ENCODE assay signal across 8 cellular contexts in the genomic region with DNA sequence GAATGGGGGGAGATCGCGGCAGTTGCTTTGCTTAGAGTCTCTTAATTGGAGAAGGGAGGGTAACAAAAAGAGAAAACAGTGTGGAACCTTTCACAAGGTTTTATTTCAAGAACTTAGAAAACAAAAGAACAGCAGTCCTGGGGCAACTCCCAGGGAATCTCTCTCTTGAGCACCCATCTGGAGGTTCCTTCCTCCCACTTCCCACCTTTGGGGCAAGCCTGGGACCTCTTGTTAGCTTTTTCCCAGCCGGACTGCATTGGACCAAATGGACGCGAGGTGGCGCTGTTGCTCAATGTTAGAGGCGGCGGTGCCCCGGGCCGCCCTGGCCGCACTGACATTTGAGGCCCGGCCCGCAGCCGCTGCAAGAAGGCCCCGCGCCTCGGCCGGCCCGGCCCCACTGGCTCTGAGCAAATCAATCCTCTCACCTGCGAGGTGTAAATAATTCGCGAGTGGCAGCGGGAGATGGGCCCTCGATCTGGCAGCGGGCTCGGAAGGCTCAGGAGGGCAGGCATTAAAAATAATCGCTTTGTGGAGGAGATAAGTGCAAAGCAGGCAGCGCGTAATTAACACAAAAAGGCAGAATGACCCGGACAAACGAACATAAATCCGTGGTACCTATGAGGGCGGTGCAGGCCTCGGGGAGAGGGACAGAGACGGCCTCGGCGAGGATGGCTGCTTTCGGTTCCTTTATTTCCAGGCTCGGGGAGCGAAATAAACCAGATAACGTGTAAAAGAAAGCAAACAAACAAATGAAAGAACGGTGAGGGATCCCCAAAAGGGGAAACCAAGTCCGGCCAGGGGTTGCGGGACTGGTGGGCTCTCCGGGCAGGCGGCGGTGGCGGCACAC. TPM values are rescaled to one million over a fixed set of nuclear protein-coding genes. Genes with fewer than 3 reads are reported as not detected.
DNase-seq lines count a peak whose midpoint lies in the region; ATAC-seq lines count a peak whose summit lies in the region.

No MANE protein-coding gene starts in this region.

- DNase-seq in Daoy (ENCODE audit: low read depth) (peak; percentile 91), HAP-1 (ENCODE audit: low spot score in 2 of 2) (peak; percentile 72 to 94), NCI-H2107 (lab: John Stamatoyannopoulos, UW) (peak; percentile 56), left lobe of liver (ENCODE audit: low spot score) (peak; percentile 88), T1000 (lab: John Stamatoyannopoulos, UW) (no peak)
- peak; percentile 75 for DNase-seq in activated CD4-positive, alpha-beta T cell treated with anti-CD3 and anti-CD28 coated beads for 1 hour
- peak; percentile 75 for DNase-seq in central memory CD4-positive, alpha-beta T cell
- DNase-seq in stimulated activated CD4-positive, alpha-beta T cell treated with anti-CD3 and anti-CD28 coated beads, Interleukin-1b, Interleukin-23, amount 100 ng/mL, for 48 hours = peak; percentile 79

- peaks cover 1% of the 10 kb centered on the region; the same call in 1 of the 2 replicates for H3K27me3 ChIP-seq in HAP-1 (ENCODE audit: low read depth)

- in situ Hi-C loops in HAP-1 (cut with MboI; ENCODE audit: low sequenced_read_pairs) = loop anchor here (5.0 kb wide), 1 partner anchor 196 kb away; no protein-coding TSS in a partner anchor

- ATAC-seq in left lobe of liver = peak; percentile 97

- H3K36me3 ChIP-seq in HAP-1 (replicated peaks) = no peaks in the 10 kb centered on the region

- peaks cover 16% of the 10 kb centered on the region for H3K4me1 ChIP-seq in HAP-1

- peak overlapping the region; percentile 6 for H3K4me3 ChIP-seq in HAP-1

- H3K9me3 ChIP-seq in HAP-1 = no peaks in the 10 kb centered on the region

RNA-seq across cellular contexts. Expression of a gene that starts 2.7 kb away (rescaled TPM):
- 1.4 and 1.9 TPM in 2 replicates for total RNA-seq in Daoy (2014; rRNA removed; shearing (Covaris generic))
- not detected for total RNA-seq in left lobe of liver

RNA-seq across cellular contexts. Expression of a gene that starts 6.1 kb away (rescaled TPM):
- total RNA-seq in Daoy (2014; rRNA removed; shearing (Covaris generic)) = 7.3 and 12.6 TPM in 2 replicates
- not detected for total RNA-seq in left lobe of liver

RNA-seq across cellular contexts. Expression of a gene that starts 21.1 kb away (rescaled TPM):
- total RNA-seq in Daoy (2014; rRNA removed; shearing (Covaris generic)) = 5.3 and 18.7 TPM in 2 replicates
- total RNA-seq in left lobe of liver = 0.33 TPM

RNA-seq across cellular contexts. Expression of a gene that starts 22.2 kb away (rescaled TPM):
- 2.0 and 2.8 TPM in 2 replicates for total RNA-seq in Daoy (2014; rRNA removed; shearing (Covaris generic))
- not detected for total RNA-seq in left lobe of liver

RNA-seq across cellular contexts. Expression of a gene that starts 26.8 kb away (rescaled TPM):
- total RNA-seq in Daoy (2014; rRNA removed; shearing (Covaris generic)) = 0.12 and 1.9 TPM in 2 replicates
- total RNA-seq in left lobe of liver = not detected
